Comparison of ENCODE assay signal across 8 cellular contexts in the genomic region with DNA sequence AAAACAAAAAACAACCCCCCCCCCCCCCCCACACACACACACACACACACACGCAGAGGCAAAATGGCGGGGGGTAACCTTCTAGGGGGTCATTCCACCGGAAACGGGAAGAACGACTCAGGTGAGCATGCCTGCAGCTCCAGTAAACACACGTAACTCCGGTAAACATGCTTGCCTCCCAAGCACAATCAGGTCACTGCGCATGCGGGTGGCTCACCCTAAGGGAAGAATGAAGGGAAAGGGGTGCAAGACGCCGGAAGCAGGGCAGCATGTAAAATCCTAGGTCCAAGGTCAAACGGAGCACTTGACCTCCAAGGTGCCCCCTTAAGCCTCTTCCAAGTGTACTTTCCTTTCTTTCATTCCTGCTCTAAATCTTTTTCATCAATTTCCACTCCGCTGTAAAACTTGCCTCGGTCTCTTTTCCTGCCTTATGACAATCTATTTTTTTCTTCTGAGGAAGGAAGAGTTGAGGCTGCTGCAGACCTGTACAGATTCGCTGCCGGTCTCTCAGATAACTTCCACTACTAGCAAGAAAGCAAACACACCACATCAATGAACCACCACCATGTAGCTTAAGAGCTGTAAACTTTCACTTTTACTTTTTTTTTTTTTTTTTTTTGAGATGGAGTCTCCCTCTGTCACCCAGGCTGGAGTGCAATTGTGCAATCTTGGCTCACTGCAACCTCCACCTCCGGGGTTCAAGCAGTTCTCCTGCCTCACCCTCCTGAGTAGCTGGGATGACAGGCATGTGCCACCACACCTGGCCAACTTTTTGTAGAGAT. TPM values are rescaled to one million over a fixed set of nuclear protein-coding genes. Genes with fewer than 3 reads are reported as not detected.
DNase-seq lines count a peak whose midpoint lies in the region; ATAC-seq, FAIRE-seq and TF ChIP-seq lines count a peak whose summit lies in the region.

No MANE protein-coding gene starts in this region.

- no peak overlapping the region for H3K27ac Mint-ChIP-seq in MCF 10A (ENCODE audit: low read depth, unreplicated experiment)

- DNase-seq in GM12878 (ENCODE audit: low read depth, low spot score) (no peak), MCF 10A (ENCODE audit: unreplicated experiment) (no peak), GM20000 (ENCODE audit: low spot score) (no peak), AG08396 (ENCODE audit: low spot score) (no peak)

- RAD21 ChIA-PET in GM12878 (lab: Charles Lee; ENCODE audit: unreplicated experiment), result interaction anchor here (0.6 to 3.3 kb wide), 6 partner anchors 15 to 1093 kb away, joined by 3 to 10 read pairs (median 4); partner anchors contain the start of gene SETD4

- in situ Hi-C loops in GM12878 (cut with MboI), result no loop called here

- H4K20me1 ChIP-seq in OCI-LY3 (ENCODE audit: insufficient read depth, low read length), result no peaks in the 10 kb centered on the region
- H4K20me1 ChIP-seq in GM12878 (ENCODE audit: control insufficient read depth, insufficient read depth), result no peaks in the 10 kb centered on the region

- no peak for TF ChIP-seq RAD21 in GM12878 (IDR thresholded peaks at IDR 0.05; ENCODE audit: insufficient read depth, low read depth, low read length)

- H3K4me1 ChIP-seq in OCI-LY3 (ENCODE audit: low read length) (peaks cover 19% of the 10 kb centered on the region; the same call in 1 of the 2 replicates), GM12878 (ENCODE audit: control insufficient read depth, insufficient read depth, low read length) (peaks cover 7% of the 10 kb centered on the region)

- H3K4me2 ChIP-seq in OCI-LY3 (ENCODE audit: low read length) (peak overlapping the region; percentile 97), GM12878 (ENCODE audit: control insufficient read depth, insufficient read depth) (peak overlapping the region; percentile 49)

- H3K36me3 Mint-ChIP-seq in MCF 10A (ENCODE audit: insufficient read depth, unreplicated experiment), result no peaks in the 10 kb centered on the region

- TF ChIP-seq CTCF in OCI-LY3 (IDR thresholded peaks at IDR 0.05; ENCODE audit: low read depth, low read length) (no peak), GM12878 (IDR thresholded peaks at IDR 0.05 in 2 of 3, conservative IDR thresholded peaks at IDR 0.05 in 1 of 3; ENCODE audit: control insufficient read depth in 2 of 3, extremely low read depth in 1 of 3, insufficient read depth in 1 of 3, low read depth in 3 of 3, low read length in 3 of 3) (no peak), MCF 10A (IDR thresholded peaks at IDR 0.05; ENCODE audit: unreplicated experiment) (no peak), GM20000 (IDR thresholded peaks at IDR 0.05; ENCODE audit: extremely low read depth, missing control alignments) (no peak)

- H3K27ac ChIP-seq in OCI-LY3 (ENCODE audit: low read length) (no peak overlapping the region), GM12878 (ENCODE audit: control insufficient read depth, insufficient read depth) (no peak overlapping the region), skin epidermis (peak overlapping the region in 16 of 21 experiments; percentile 34 to 84 (median 64))

- BruUV-seq in GM12878 (replicated peaks; lab: Mats Ljungman, UMichigan) (no TSS peak), MCF 10A (replicated peaks; lab: Mats Ljungman, UMichigan) (no TSS peak)

- no peaks in the 10 kb centered on the region for H3K27me3 Mint-ChIP-seq in MCF 10A (ENCODE audit: insufficient read depth, unreplicated experiment)

- SMC1A ChIA-PET in GM12878 (lab: Charles Lee; ENCODE audit: uncharacterized antibody, unreplicated experiment), result interaction anchor here (0.6 to 1.7 kb wide), 13 partner anchors 10 to 1206 kb away, joined by 3 to 5 read pairs (median 3); no protein-coding TSS in a partner anchor

- H3K4me1 Mint-ChIP-seq in MCF 10A (ENCODE audit: insufficient read depth, unreplicated experiment), result peaks cover 13% of the 10 kb centered on the region

- TF ChIP-seq POLR2A in GM12878 (IDR thresholded peaks at IDR 0.05; ENCODE audit: low read depth, low read length), result 0 out of 2 replicates have a peak, but pooled peaks have one; percentile 23

- H3K36me3 ChIP-seq in OCI-LY3 (replicated peaks; ENCODE audit: low read depth, low read length) (peaks cover 2% of the 10 kb centered on the region), GM12878 (ENCODE audit: control insufficient read depth in 2 of 2, insufficient read depth in 2 of 2, low read length in 1 of 2) (no peaks in the 10 kb centered on the region)

- CTCF ChIA-PET in GM12878 (lab: Yijun Ruan, JAX), result interaction anchor here (0.6 to 2.2 kb wide), 16 partner anchors 10 to 1368 kb away, joined by 3 to 12 read pairs (median 4); no protein-coding TSS in a partner anchor
- CTCF ChIA-PET in MCF 10A (lab: Yijun Ruan, JAX), result interaction anchor here (0.6 to 3.1 kb wide), 25 partner anchors 8 to 389 kb away, joined by 3 to 14 read pairs (median 6); partner anchors contain the start of genes CBR1 and SETD4

- ATAC-seq in GM12878 (peak; percentile 56), GM18867 (IDR thresholded peaks at IDR 0.05; ENCODE audit: unreplicated experiment) (no peak)

- POLR2A ChIA-PET in GM12878 (lab: Charles Lee), result interaction anchor here (0.6 kb wide), 2 partner anchors 29 to 86 kb away, joined by 3 to 5 read pairs; no protein-coding TSS in a partner anchor
- POLR2A ChIA-PET in MCF 10A (lab: Yijun Ruan, JAX), result interaction anchor here (0.6 to 3.3 kb wide), 8 partner anchors 13 to 1804 kb away, joined by 3 to 18 read pairs (median 4); partner anchors contain the start of genes CBR1 and SETD4

- FAIRE-seq in GM12878 (lab: Jason Lieb, UNC), result peak; percentile 61

- no peaks in the 10 kb centered on the region for H3K9me3 Mint-ChIP-seq in MCF 10A (ENCODE audit: unreplicated experiment)

- intact Hi-C loops in GM12878 (cut with micrococcal nuclease; ENCODE audit: unreplicated experiment) (loop anchor here (2.0 to 10.0 kb wide), 3 partner anchors 85 to 272 kb away; no protein-coding TSS in a partner anchor), MCF 10A (cut with micrococcal nuclease) (loop anchor here (2.0 kb wide), 1 partner anchor 53 kb away; the partner anchor contains the start of gene SETD4)

- H3K4me3 ChIP-seq in GM08714 (ENCODE audit: low read length), result peak overlapping the region; percentile 18; the same call in 1 of the 2 replicates
- H3K4me3 ChIP-seq in OCI-LY3 (ENCODE audit: low read length), result peak overlapping the region; percentile 90; the same call in 1 of the 2 replicates
- peak overlapping the region; percentile 30; the same call in 1 of the 2 replicates for H3K4me3 ChIP-seq in GM12878
- peak overlapping the region in 4 of 7 experiments; percentile 24 to 45 (median 37) for H3K4me3 ChIP-seq in skin epidermis

- 15% methylated on average over 17 of the region's 17 CpGs for WGBS in GM12878 (ENCODE audit: insufficient coverage, insufficient replicate concordance, low lambda C conversion rate, missing lambda C conversion rate)

- TF ChIP-seq EP300 in GM12878 (IDR thresholded peaks at IDR 0.05; ENCODE audit: borderline replicate concordance in 1 of 2, control insufficient read depth in 1 of 2, low read depth in 2 of 2, low read length in 2 of 2), result no peak

- H3K9me3 ChIP-seq in OCI-LY3 (ENCODE audit: insufficient read depth, low read length), result no peaks in the 10 kb centered on the region
- H3K9me3 ChIP-seq in GM12878 (replicated peaks; ENCODE audit: control insufficient read depth, insufficient read depth, low read length), result no peaks in the 10 kb centered on the region

- no peak overlapping the region for H3K4me3 Mint-ChIP-seq in MCF 10A (ENCODE audit: unreplicated experiment)

- H3K27me3 ChIP-seq in OCI-LY3 (ENCODE audit: low read depth, low read length) (no peaks in the 10 kb centered on the region), GM12878 (replicated peaks in 1 of 2; ENCODE audit: control insufficient read depth in 2 of 2, insufficient read depth in 2 of 2, low read length in 1 of 2) (no peaks in the 10 kb centered on the region)

- no peaks in the 10 kb centered on the region for H3K79me2 ChIP-seq in OCI-LY3 (ENCODE audit: low read length)
- no peaks in the 10 kb centered on the region for H3K79me2 ChIP-seq in GM12878 (ENCODE audit: control insufficient read depth, insufficient read depth, low read length)

- H3K9ac ChIP-seq in OCI-LY3 (ENCODE audit: low read length) (0 out of 2 replicates have a peak overlapping the region, but pooled peaks have one; percentile 65), GM12878 (ENCODE audit: control insufficient read depth, insufficient read depth, low read length) (no peak overlapping the region)

- H2AFZ ChIP-seq in OCI-LY3 (ENCODE audit: low read depth, low read length) (peak overlapping the region; percentile 99; the same call in 1 of the 2 replicates), GM12878 (ENCODE audit: control insufficient read depth, low read depth, low read length) (peak overlapping the region; percentile 40)

RNA-seq across cellular contexts. Expression of gene CBR3, which starts 21.0 kb away (rescaled TPM):
- total RNA-seq in GM12878 (2013; cell fraction: nucleolus; rRNA removed), result 0.35 and 0.61 TPM in 2 replicates
- total RNA-seq in GM12878 (2014; rRNA removed) (8.9 and 9.1 TPM in 2 replicates), GM12878 (2014; rRNA removed; fragmentation: Illumina TruSeq; extraction: Trizol) (9.2 and 10.5 TPM in 2 replicates), GM12878 (2021) (14.1 and 15.2 TPM in 2 replicates), MCF 10A (2022) (1.3 and 1.8 TPM in 2 replicates)
- polyA plus RNA-seq in GM12878 (2011; ENCODE audit: low read depth), result 0.93 TPM
- polyA plus RNA-seq in GM12878 (2011; rRNA removed) (0.48 and 0.72 TPM in 2 replicates), GM12878 (2014; fragmentation: Illumina TruSeq; extraction: Trizol) (6.6 and 7.5 TPM in 2 replicates), GM12878 (2014; fragmentation: Nextera tagmentation; extraction: Ambion mirVana) (10 to 100 TPM in 1 of 2 experiments, 1 to 10 TPM in 1; 4.4 to 11.9 TPM), GM12878 (2014; rRNA removed) (13.7 and 17.2 TPM in 2 replicates), GM12878 (2016; fragmentation: Nextera tagmentation; extraction: Ambion mirVana) (10 to 100 TPM; 16.2 to 16.4 TPM)
- polyA plus RNA-seq in GM12878 (2011; cell fraction: cytosol; rRNA removed), result 0.46 and 0.57 TPM in 2 replicates
- polyA plus RNA-seq in GM12878 (2011; cell fraction: nucleus; rRNA removed), result 0.19 and 0.28 TPM in 2 replicates
- polyA plus RNA-seq in GM12878 (2012), result 0.60 and 0.80 TPM in 2 replicates
- polyA minus RNA-seq in GM12878 (2011; rRNA and poly(A)+ RNA removed), result 0.22 and 0.46 TPM in 2 replicates
- polyA minus RNA-seq in GM12878 (2011; cell fraction: cytosol; rRNA and poly(A)+ RNA removed), result not detected in 2 replicates
- 0.36 TPM in 1 of 2 replicates, not detected in the other for polyA minus RNA-seq in GM12878 (2011; cell fraction: nucleus; rRNA and poly(A)+ RNA removed)

RNA-seq across cellular contexts. Expression of gene DOP1B, which starts 42.8 kb away (rescaled TPM):
- total RNA-seq in GM12878 (2013; cell fraction: nucleolus; rRNA removed), result 32.4 and 33.1 TPM in 2 replicates
- total RNA-seq in GM12878 (2014; rRNA removed) (3.5 and 4.0 TPM in 2 replicates), GM12878 (2014; rRNA removed; fragmentation: Illumina TruSeq; extraction: Trizol) (3.8 and 4.3 TPM in 2 replicates), GM12878 (2021) (11.0 and 12.2 TPM in 2 replicates), MCF 10A (2022) (7.6 and 8.3 TPM in 2 replicates)
- polyA plus RNA-seq in GM12878 (2011; ENCODE audit: low read depth), result 1.2 TPM
- polyA plus RNA-seq in GM12878 (2011; rRNA removed) (1.2 and 1.6 TPM in 2 replicates), GM12878 (2014; fragmentation: Illumina TruSeq; extraction: Trizol) (6.0 and 6.6 TPM in 2 replicates), GM12878 (2014; fragmentation: Nextera tagmentation; extraction: Ambion mirVana) (1 to 10 TPM; 1.2 to 1.3 TPM), GM12878 (2014; rRNA removed) (4.7 and 4.8 TPM in 2 replicates), GM12878 (2016; fragmentation: Nextera tagmentation; extraction: Ambion mirVana) (1 to 10 TPM; 5.6 to 6.3 TPM)
- polyA plus RNA-seq in GM12878 (2011; cell fraction: cytosol; rRNA removed), result 1.3 and 1.7 TPM in 2 replicates
- 2.2 and 2.5 TPM in 2 replicates for polyA plus RNA-seq in GM12878 (2011; cell fraction: nucleus; rRNA removed)
- polyA plus RNA-seq in GM12878 (2012), result 1.2 and 1.5 TPM in 2 replicates
- 2.6 and 2.9 TPM in 2 replicates for polyA minus RNA-seq in GM12878 (2011; rRNA and poly(A)+ RNA removed)
- 0.80 and 1.5 TPM in 2 replicates for polyA minus RNA-seq in GM12878 (2011; cell fraction: cytosol; rRNA and poly(A)+ RNA removed)
- 2.9 and 4.5 TPM in 2 replicates for polyA minus RNA-seq in GM12878 (2011; cell fraction: nucleus; rRNA and poly(A)+ RNA removed)

RNA-seq across cellular contexts. Expression of gene CBR1, which starts 44.0 kb away (rescaled TPM):
- 5.4 and 10.0 TPM in 2 replicates for total RNA-seq in GM12878 (2013; cell fraction: nucleolus; rRNA removed)
- total RNA-seq in GM12878 (2014; rRNA removed), result 103 and 116 TPM in 2 replicates
- 46.8 and 47.6 TPM in 2 replicates for total RNA-seq in GM12878 (2014; rRNA removed; fragmentation: Illumina TruSeq; extraction: Trizol)
- total RNA-seq in GM12878 (2021), result 66.6 and 68.0 TPM in 2 replicates
- 16.0 TPM for polyA plus RNA-seq in GM12878 (2011; ENCODE audit: low read depth)
- polyA plus RNA-seq in GM12878 (2011; rRNA removed), result 18.5 and 21.5 TPM in 2 replicates
- polyA plus RNA-seq in GM12878 (2011; cell fraction: cytosol; rRNA removed), result 38.3 and 60.3 TPM in 2 replicates
- polyA plus RNA-seq in GM12878 (2011; cell fraction: nucleus; rRNA removed), result 24.5 and 34.7 TPM in 2 replicates
- polyA plus RNA-seq in GM12878 (2012), result 22.8 and 25.9 TPM in 2 replicates
- polyA plus RNA-seq in GM12878 (2014; fragmentation: Illumina TruSeq; extraction: Trizol), result 26.9 and 37.3 TPM in 2 replicates
- polyA plus RNA-seq in GM12878 (2014; fragmentation: Nextera tagmentation; extraction: Ambion mirVana), result 10 to 100 TPM; 16.9 to 42.2 TPM
- polyA plus RNA-seq in GM12878 (2014; rRNA removed), result 138 and 139 TPM in 2 replicates
- 100 to 1,000 TPM; 119 to 126 TPM for polyA plus RNA-seq in GM12878 (2016; fragmentation: Nextera tagmentation; extraction: Ambion mirVana)
- polyA minus RNA-seq in GM12878 (2011; rRNA and poly(A)+ RNA removed), result 8.2 and 14.3 TPM in 2 replicates
- polyA minus RNA-seq in GM12878 (2011; cell fraction: cytosol; rRNA and poly(A)+ RNA removed), result 5.7 and 9.9 TPM in 2 replicates
- polyA minus RNA-seq in GM12878 (2011; cell fraction: nucleus; rRNA and poly(A)+ RNA removed), result 10.4 and 16.0 TPM in 2 replicates
- 35.8 and 38.6 TPM in 2 replicates for total RNA-seq in MCF 10A (2022)

RNA-seq across cellular contexts. Expression of gene SETD4, which starts 53.5 kb away (rescaled TPM):
- 64.4 and 79.2 TPM in 2 replicates for total RNA-seq in GM12878 (2013; cell fraction: nucleolus; rRNA removed)
- total RNA-seq in GM12878 (2014; rRNA removed) (10.3 and 10.4 TPM in 2 replicates), GM12878 (2014; rRNA removed; fragmentation: Illumina TruSeq; extraction: Trizol) (14.6 and 15.0 TPM in 2 replicates), GM12878 (2021) (15.6 and 18.8 TPM in 2 replicates), MCF 10A (2022) (22.6 and 23.3 TPM in 2 replicates)
- 7.3 TPM for polyA plus RNA-seq in GM12878 (2011; ENCODE audit: low read depth)
- polyA plus RNA-seq in GM12878 (2011; rRNA removed) (21.6 and 23.3 TPM in 2 replicates), GM12878 (2014; fragmentation: Illumina TruSeq; extraction: Trizol) (18.3 and 21.6 TPM in 2 replicates), GM12878 (2014; fragmentation: Nextera tagmentation; extraction: Ambion mirVana) (10 to 100 TPM; 26.2 to 37.0 TPM), GM12878 (2014; rRNA removed) (17.6 TPM in 2 replicates), GM12878 (2016; fragmentation: Nextera tagmentation; extraction: Ambion mirVana) (10 to 100 TPM; 18.0 to 22.6 TPM)
- polyA plus RNA-seq in GM12878 (2011; cell fraction: cytosol; rRNA removed), result 16.9 and 17.7 TPM in 2 replicates
- polyA plus RNA-seq in GM12878 (2011; cell fraction: nucleus; rRNA removed), result 39.9 and 45.9 TPM in 2 replicates
- 8.0 and 8.2 TPM in 2 replicates for polyA plus RNA-seq in GM12878 (2012)
- 17.3 and 26.0 TPM in 2 replicates for polyA minus RNA-seq in GM12878 (2011; rRNA and poly(A)+ RNA removed)
- 9.6 and 12.6 TPM in 2 replicates for polyA minus RNA-seq in GM12878 (2011; cell fraction: cytosol; rRNA and poly(A)+ RNA removed)
- polyA minus RNA-seq in GM12878 (2011; cell fraction: nucleus; rRNA and poly(A)+ RNA removed), result 15.8 and 25.6 TPM in 2 replicates

Comparison
In these comparisons a context has a peak if more than half of its experiments do, and no peak if none do; other contexts are left out.
1. H3K4me3 ChIP-seq: peak in every context shown above with its lines; median percentile 90 in OCI-LY3; 37 in skin epidermis; 30 in GM12878; 18 in GM08714.
2. H3K27ac ChIP-seq: peak in skin epidermis (16 of 21); none in OCI-LY3 (single experiment) and GM12878 (single experiment).